In genomic region chr12:53344824-53345485, GRCh38 we compare ENCODE assay signal across 8 cellular contexts. TPM values are rescaled to one million over a fixed set of nuclear protein-coding genes. Genes with fewer than 3 reads are reported as not detected.
DNase-seq lines count a peak whose midpoint lies in the region; ATAC-seq and TF ChIP-seq lines count a peak whose summit lies in the region.

No MANE protein-coding gene starts in this region.

- H3K9ac ChIP-seq in OCI-LY3 (ENCODE audit: low read length): peak overlapping the region; percentile 70
- peak overlapping the region; percentile 63 for H3K9ac ChIP-seq in mucosa of stomach (ENCODE audit: low read length)

- H3K9me3 ChIP-seq in OCI-LY3 (ENCODE audit: insufficient read depth, low read length) (no peaks in the 10 kb centered on the region), esophagus (ENCODE audit: control insufficient read depth in 2 of 2, insufficient read depth in 1 of 2, low read depth in 1 of 2, low read length in 1 of 2) (no peaks in the 10 kb centered on the region), mucosa of stomach (ENCODE audit: control insufficient read depth, low read length) (no peaks in the 10 kb centered on the region)

- H3K27ac ChIP-seq in OCI-LY3 (ENCODE audit: low read length): no peak overlapping the region
- H3K27ac ChIP-seq in esophagus (ENCODE audit: low read depth in 2 of 2, low read length in 1 of 2): peak overlapping the region; percentile 78 to 82

- TF ChIP-seq CTCF in GM12864 (IDR thresholded peaks at IDR 0.05; ENCODE audit: low read depth, low read length, missing control alignments) (peak; percentile 77), OCI-LY3 (IDR thresholded peaks at IDR 0.05; ENCODE audit: low read depth, low read length) (peak; percentile 81)

- H3K36me3 ChIP-seq in OCI-LY3 (replicated peaks; ENCODE audit: low read depth, low read length) (no peaks in the 10 kb centered on the region), esophagus (ENCODE audit: control insufficient read depth in 2 of 2, insufficient read depth in 2 of 2, low read length in 1 of 2) (no peaks in the 10 kb centered on the region), mucosa of stomach (ENCODE audit: control insufficient read depth, insufficient read depth, low read length) (no peaks in the 10 kb centered on the region)

- H3K4me1 ChIP-seq in OCI-LY3 (ENCODE audit: low read length) (peaks cover 11% of the 10 kb centered on the region; the same call in 1 of the 2 replicates), esophagus (ENCODE audit: control insufficient read depth in 2 of 2, insufficient read depth in 2 of 2, low read length in 1 of 2) (no peaks in the 10 kb centered on the region), mucosa of stomach (ENCODE audit: control insufficient read depth, insufficient read depth, low read length) (peaks cover 17% of the 10 kb centered on the region)

- H3K4me2 ChIP-seq in OCI-LY3 (ENCODE audit: low read length): peak overlapping the region; percentile 98

- DNase-seq in GM12864 (ENCODE audit: low read depth): no peak
- DNase-seq in activated T-cell treated with anti-CD3 and anti-CD28 coated beads, Interleukin-2, amount 50 U/mL, for 1 hour: peak; percentile 74
- peak; percentile 84 for DNase-seq in stimulated activated CD8-positive, alpha-beta memory T cell treated with anti-CD3 and anti-CD28 coated beads, Interleukin-4, amount 100 ng/mL, for 48 hours

- WGBS in esophagus, 2 donors: 0 to 1% methylated on average over 26 to 50 of the region's 50 CpGs

- peak overlapping the region; percentile 94 for H2AFZ ChIP-seq in OCI-LY3 (ENCODE audit: low read depth, low read length)

- ATAC-seq in HG03135 (IDR thresholded peaks at IDR 0.05; ENCODE audit: unreplicated experiment) (peak; percentile 65), GM18517 (IDR thresholded peaks at IDR 0.05; ENCODE audit: unreplicated experiment) (no peak)

- H3K4me3 ChIP-seq in GM12864 (ENCODE audit: low read depth, low read length) (peak overlapping the region; percentile 60), OCI-LY3 (ENCODE audit: low read length) (peak overlapping the region; percentile 88), esophagus (ENCODE audit: low read depth in 1 of 2, low read length in 2 of 2) (peak overlapping the region; percentile 56), mucosa of stomach (ENCODE audit: low read length) (peak overlapping the region; percentile 15)

- H3K79me2 ChIP-seq in OCI-LY3 (ENCODE audit: low read length): no peaks in the 10 kb centered on the region

- no peaks in the 10 kb centered on the region for H4K20me1 ChIP-seq in OCI-LY3 (ENCODE audit: insufficient read depth, low read length)

- H3K27me3 ChIP-seq in OCI-LY3 (ENCODE audit: low read depth, low read length) (peaks cover 21% of the 10 kb centered on the region), esophagus (ENCODE audit: control insufficient read depth in 1 of 2, insufficient read depth in 2 of 2, low read length in 2 of 2) (no peaks in the 10 kb centered on the region), mucosa of stomach (ENCODE audit: control insufficient read depth, insufficient read depth, low read length) (peaks cover 5% of the 10 kb centered on the region)

RNA-seq across cellular contexts. Expression of gene SP7, which starts 8.8 kb away (rescaled TPM):
- not detected for polyA plus RNA-seq in esophagus

RNA-seq across cellular contexts. Expression of gene AAAS, which starts 23.5 kb away (rescaled TPM):
- polyA plus RNA-seq in esophagus: 10 to 100 TPM; 31.4 to 41.2 TPM

RNA-seq across cellular contexts. Expression of gene SP1, which starts 35.0 kb away (rescaled TPM):
- polyA plus RNA-seq in esophagus: 10 to 100 TPM; 21.6 to 22.3 TPM

RNA-seq across cellular contexts. Expression of gene MYG1, which starts 45.5 kb away (rescaled TPM):
- 10 to 100 TPM; 41.8 to 75.0 TPM for polyA plus RNA-seq in esophagus

RNA-seq across cellular contexts. Expression of gene PFDN5, which starts 49.6 kb away (rescaled TPM):
- 100 to 1,000 TPM; 612 to 762 TPM for polyA plus RNA-seq in esophagus

Comparison
In these comparisons a context has a peak if more than half of its experiments do, and no peak if none do; other contexts are left out.
1. H3K4me3 ChIP-seq: peak in every context shown above with its lines; median percentile 88 in OCI-LY3; 60 in GM12864; 56 in esophagus; 15 in mucosa of stomach.